14 cellular contexts compared by ENCODE assay signal in genomic region chr5:54669845-54670635, GRCh38.
DNase-seq lines count a peak whose midpoint lies in the region; ATAC-seq and TF ChIP-seq lines count a peak whose summit lies in the region.
"Had no signal": no experiment of that assay in that cellular context is flagged by ENCODE, and none has a peak within 500 bp of the region (broad histone marks: within the 10 kb centered on the region; RNA-seq: fewer than 3 reads in every experiment).

No MANE protein-coding gene starts in this region.

- no peaks in the 10 kb centered on the region for H3K9me2 ChIP-seq in Loucy (replicated peaks; ENCODE audit: low read depth, low read length)

- H3K9me3 ChIP-seq in CD8-positive, alpha-beta T cell (ENCODE audit: low read length) = no peaks in the 10 kb centered on the region
- no peaks in the 10 kb centered on the region for H3K9me3 ChIP-seq in Loucy (ENCODE audit: insufficient read depth, low read depth, low read length)
- no peaks in the 10 kb centered on the region for H3K9me3 ChIP-seq in neutrophil
- H3K9me3 ChIP-seq: HAP-1 had no signal

- no peaks in the 10 kb centered on the region for H3K36me3 Mint-ChIP-seq in CD8-positive, alpha-beta T cell
- H3K36me3 Mint-ChIP-seq in chondrocyte (ENCODE audit: low read depth) = peaks cover 3% of the 10 kb centered on the region

- H4K20me1 ChIP-seq in Loucy (ENCODE audit: insufficient read depth, low read length, poor library complexity, severe bottlenecking) = no peaks in the 10 kb centered on the region

- peak overlapping the region; percentile 4 for H3K27ac Mint-ChIP-seq in CD8-positive, alpha-beta T cell
- peak overlapping the region; percentile 62 for H3K27ac Mint-ChIP-seq in chondrocyte (ENCODE audit: unreplicated experiment)

- H3K4me2 ChIP-seq in Loucy (ENCODE audit: low read depth, low read length, poor library complexity, severe bottlenecking) = peak overlapping the region; percentile 29

- H3K9me3 Mint-ChIP-seq in CD8-positive, alpha-beta T cell = peaks cover 8% of the 10 kb centered on the region
- peaks cover 14% of the 10 kb centered on the region for H3K9me3 Mint-ChIP-seq in chondrocyte (ENCODE audit: low read depth)

- no peaks in the 10 kb centered on the region for H3K79me2 ChIP-seq in Loucy (ENCODE audit: insufficient read depth, low read length)

- H3K4me1 ChIP-seq in CD8-positive, alpha-beta T cell (ENCODE audit: insufficient read depth, low read length) = peaks cover 32% of the 10 kb centered on the region
- H3K4me1 ChIP-seq in Loucy (ENCODE audit: insufficient read depth, low read length, poor library complexity, severe bottlenecking) = peaks cover 26% of the 10 kb centered on the region
- peaks cover 60 to 62% of the 10 kb centered on the region in 2 experiments for H3K4me1 ChIP-seq in neutrophil (ENCODE audit: control insufficient read depth in 1 of 2, insufficient read depth in 1 of 2, low read depth in 1 of 2, low read length in 1 of 2)
- H3K4me1 ChIP-seq: HAP-1 had no signal

- H3F3A ChIP-seq in Loucy (ENCODE audit: low read depth) = no peaks in the 10 kb centered on the region

- intact Hi-C loops in CD8-positive, alpha-beta T cell (cut with DNase I, micrococcal nuclease) = no loop called here

- no peak overlapping the region for H3K27ac ChIP-seq in CD8-positive, alpha-beta T cell (ENCODE audit: low read depth, low read length)
- peak overlapping the region; percentile 90 for H3K27ac ChIP-seq in neutrophil

- no peak for ATAC-seq in CD8-positive, alpha-beta T cell
- ATAC-seq in HG02852 (IDR thresholded peaks at IDR 0.05; ENCODE audit: unreplicated experiment) (no peak), HG03159 (IDR thresholded peaks at IDR 0.05; ENCODE audit: unreplicated experiment) (no peak), HG03378 (IDR thresholded peaks at IDR 0.05; ENCODE audit: unreplicated experiment) (no peak)
- ATAC-seq: heart right ventricle had no signal

- no peak overlapping the region for H3K4me3 Mint-ChIP-seq in CD8-positive, alpha-beta T cell
- no peak overlapping the region for H3K4me3 Mint-ChIP-seq in chondrocyte (ENCODE audit: unreplicated experiment)

- no peak for TF ChIP-seq CTCF in CD8-positive, alpha-beta T cell (IDR thresholded peaks at IDR 0.05)
- TF ChIP-seq CTCF in Loucy (conservative IDR thresholded peaks at IDR 0.05; ENCODE audit: low read length) (no peak), chondrocyte (IDR thresholded peaks at IDR 0.05) (no peak), neutrophil (IDR thresholded peaks at IDR 0.05) (no peak)

- no peaks in the 10 kb centered on the region for H3K36me3 ChIP-seq in CD8-positive, alpha-beta T cell (ENCODE audit: insufficient read depth, low read length)
- H3K36me3 ChIP-seq in Loucy (ENCODE audit: insufficient read depth, low read length) = no peaks in the 10 kb centered on the region
- H3K36me3 ChIP-seq in neutrophil = no peaks in the 10 kb centered on the region
- H3K36me3 ChIP-seq: HAP-1, heart right ventricle had no signal

- H3K27me3 ChIP-seq in CD8-positive, alpha-beta T cell (ENCODE audit: insufficient read depth, low read length) = no peaks in the 10 kb centered on the region
- H3K27me3 ChIP-seq in Loucy (ENCODE audit: insufficient read depth, low read length, poor library complexity, severe bottlenecking) (no peaks in the 10 kb centered on the region), neutrophil (no peaks in the 10 kb centered on the region)
- H3K27me3 ChIP-seq: heart right ventricle had no signal

- H2AFZ ChIP-seq in Loucy (ENCODE audit: low read length) = no peak overlapping the region

- CTCF ChIA-PET in CD8-positive, alpha-beta T cell (lab: Charles Lee) = no interaction called here

- peaks cover 48% of the 10 kb centered on the region for H3K4me1 Mint-ChIP-seq in CD8-positive, alpha-beta T cell (ENCODE audit: low read depth)
- peaks cover 67% of the 10 kb centered on the region for H3K4me1 Mint-ChIP-seq in chondrocyte (ENCODE audit: low read depth)

- no peak overlapping the region for H3K9ac ChIP-seq in Loucy (ENCODE audit: low read depth, low read length, poor library complexity, severe bottlenecking)

- POLR2A ChIA-PET in CD8-positive, alpha-beta T cell (lab: Charles Lee) = no interaction called here

- H3K27me3 Mint-ChIP-seq in CD8-positive, alpha-beta T cell (ENCODE audit: low read depth) = no peaks in the 10 kb centered on the region
- H3K27me3 Mint-ChIP-seq in chondrocyte (ENCODE audit: low read depth) = no peaks in the 10 kb centered on the region

- DNase-seq in CD8-positive, alpha-beta T cell = no peak
- DNase-seq in chondrocyte (ENCODE audit: low spot score) (no peak), HUDEP-2 (lab: John Stamatoyannopoulos, UW; ENCODE audit: unreplicated experiment in 76 of 76) (no peak)
- DNase-seq: activated naive CD4-positive, alpha-beta T cell treated with Interleukin-2 at 50 U/mL for 16 hours; caudate nucleus; COR-L47; heart right ventricle; NCI-H345 had no signal

- H3K4me3 ChIP-seq in CD8-positive, alpha-beta T cell (ENCODE audit: low read depth, low read length) = no peak overlapping the region
- H3K4me3 ChIP-seq in Loucy (ENCODE audit: low read length, poor library complexity, severe bottlenecking) = no peak overlapping the region
- peak overlapping the region in 1 of 2 experiments; percentile 53 for H3K4me3 ChIP-seq in neutrophil (ENCODE audit: low read depth in 1 of 2, low read length in 1 of 2)
- H3K4me3 ChIP-seq: HAP-1, heart right ventricle had no signal
